24 cellular contexts compared by ENCODE assay signal in genomic region chr1:44592208-44593145, GRCh38.
DNase-seq lines count a peak whose midpoint lies in the region; ATAC-seq and TF ChIP-seq lines count a peak whose summit lies in the region.
"Had no signal": no experiment of that assay in that cellular context is flagged by ENCODE, and none has a peak within 500 bp of the region (broad histone marks: within the 10 kb centered on the region; RNA-seq: fewer than 3 reads in every experiment).

No MANE protein-coding gene starts in this region.

- H3K4me1 Mint-ChIP-seq in activated naive CD8-positive, alpha-beta T cell treated with anti-CD3 and anti-CD28 coated beads, Interleukin-2, amount 50 U/mL, for 24 hours = no peaks in the 10 kb centered on the region
- H3K4me1 Mint-ChIP-seq: activated naive CD8-positive, alpha-beta T cell treated with anti-CD3 and anti-CD28 coated beads for 36 hours; immature natural killer cell; nephron had no signal

- H3K36me3 ChIP-seq in HEK293 (ENCODE audit: control insufficient read depth in 2 of 2, insufficient read depth in 1 of 2, low read length in 2 of 2) = no peaks in the 10 kb centered on the region
- H3K36me3 ChIP-seq: right lobe of liver, vagina had no signal

- H3K9me3 ChIP-seq in HEK293 (ENCODE audit: control insufficient read depth, insufficient read depth, low read depth, low read length) = no peaks in the 10 kb centered on the region
- H3K9me3 ChIP-seq: right lobe of liver, vagina had no signal

- peaks cover 1% of the 10 kb centered on the region for H3K27me3 Mint-ChIP-seq in activated naive CD8-positive, alpha-beta T cell treated with anti-CD3 and anti-CD28 coated beads, Interleukin-2, amount 50 U/mL, for 24 hours

- POLR2A ChIA-PET in HEK293 (lab: Yijun Ruan, JAX) = no interaction called here

- DNase-seq in anterior cingulate cortex (lab: John Stamatoyannopoulos, UW) (peak in 55 of 58 donors; percentile 26 to 98 (median 84)), iPS-NIHi7 (ENCODE audit: extremely low spot score) (peak; percentile 56), posterior vena cava (ENCODE audit: low spot score) (peak; percentile 62), HuH-7 (ENCODE audit: low spot score) (no peak), NCI-H1694 treated with DMSO at 0.1 percent for 48 hours (lab: John Stamatoyannopoulos, UW) (no peak)
- DNase-seq in activated naive CD8-positive, alpha-beta T cell treated with anti-CD3 and anti-CD28 coated beads, Interleukin-2, amount 50 U/mL, for 24 hours = no peak
- DNase-seq: activated CD4-positive, CD25-positive, alpha-beta regulatory T cell; activated CD8-positive, alpha-beta T cell treated with anti-CD3 and anti-CD28 coated beads, Interleukin-2, amount 10 ng/mL, durations not matched to agents 7 days and 5 days; activated naive CD8-positive, alpha-beta T cell treated with anti-CD3 and anti-CD28 coated beads for 36 hours; activated T-cell treated with anti-CD3 and anti-CD28 coated beads, Interleukin-2, amount 50 U/mL, for 4 hours; GM23248; immature natural killer cell; KBM-7; NCI-H1092 treated with DMSO at 0.1 percent for 48 hours; NCI-H69; PC-3; right lobe of liver; stimulated activated CD4-positive, alpha-beta T cell treated with anti-CD3 and anti-CD28 coated beads, Interleukin-2, amount 100 ng/mL, for 24 hours had no signal

- no peaks in the 10 kb centered on the region for H3K9me3 Mint-ChIP-seq in activated naive CD8-positive, alpha-beta T cell treated with anti-CD3 and anti-CD28 coated beads, Interleukin-2, amount 50 U/mL, for 24 hours
- H3K9me3 Mint-ChIP-seq: activated naive CD8-positive, alpha-beta T cell treated with anti-CD3 and anti-CD28 coated beads for 36 hours; activated T-cell treated with anti-CD3 and anti-CD28 coated beads, Interleukin-2, amount 50 U/mL, for 4 hours; immature natural killer cell; nephron had no signal

- H3K4me3 Mint-ChIP-seq in activated naive CD8-positive, alpha-beta T cell treated with anti-CD3 and anti-CD28 coated beads, Interleukin-2, amount 50 U/mL, for 24 hours = no peak overlapping the region
- H3K4me3 Mint-ChIP-seq: activated CD8-positive, alpha-beta T cell treated with anti-CD3 and anti-CD28 coated beads, Interleukin-2, amount 10 ng/mL, durations not matched to agents 7 days and 5 days; activated naive CD8-positive, alpha-beta T cell treated with anti-CD3 and anti-CD28 coated beads for 36 hours; activated T-cell treated with anti-CD3 and anti-CD28 coated beads, Interleukin-2, amount 50 U/mL, for 4 hours; immature natural killer cell; nephron had no signal

- no peak overlapping the region for H3K27ac Mint-ChIP-seq in activated naive CD8-positive, alpha-beta T cell treated with anti-CD3 and anti-CD28 coated beads, Interleukin-2, amount 50 U/mL, for 24 hours
- H3K27ac Mint-ChIP-seq: activated CD8-positive, alpha-beta T cell treated with anti-CD3 and anti-CD28 coated beads, Interleukin-2, amount 10 ng/mL, durations not matched to agents 7 days and 5 days; activated naive CD8-positive, alpha-beta T cell treated with anti-CD3 and anti-CD28 coated beads for 36 hours; immature natural killer cell; nephron had no signal

- no peak for TF ChIP-seq CTCF in HEK293 (tag by site-specific recombination; IDR thresholded peaks at IDR 0.05)

- ATAC-seq in GM18519 (IDR thresholded peaks at IDR 0.05; ENCODE audit: low FRiP score, unreplicated experiment) = no peak
- ATAC-seq in activated naive CD8-positive, alpha-beta T cell treated with anti-CD3 and anti-CD28 coated beads, Interleukin-2, amount 50 U/mL, for 24 hours = no peak
- ATAC-seq: activated CD8-positive, alpha-beta T cell treated with anti-CD3 and anti-CD28 coated beads, Interleukin-2, amount 10 ng/mL, durations not matched to agents 7 days and 5 days; activated T-cell treated with anti-CD3 and anti-CD28 coated beads, Interleukin-2, amount 50 U/mL, for 4 hours; esophagus mucosa; PC-3; right lobe of liver had no signal

- intact Hi-C loops in posterior vena cava (cut with DNase I) = loop anchor here (5.0 to 10.0 kb wide), 3 partner anchors 218 to 1160 kb away; partner anchors contain the start of gene DMAP1 (in 1 of the 2)

- CTCF ChIA-PET in HEK293 (lab: Yijun Ruan, JAX) = interaction anchor here (0.5 to 4.8 kb wide), 7 partner anchors 16 to 552 kb away, joined by 3 to 90 read pairs (median 6); no protein-coding TSS in a partner anchor

- no peak overlapping the region for H3K27ac ChIP-seq in HEK293 (ENCODE audit: extremely low read depth, low read depth, low read length)
- H3K27ac ChIP-seq: GM23248, right lobe of liver, vagina had no signal

- no peak overlapping the region for H3K4me3 ChIP-seq in HEK293 (ENCODE audit: low read depth, low read length)
- H3K4me3 ChIP-seq: GM23248, lung, right lobe of liver, vagina had no signal

- H3K4me1 ChIP-seq in HEK293 (ENCODE audit: control insufficient read depth, insufficient read depth, low read length) = no peaks in the 10 kb centered on the region
- H3K4me1 ChIP-seq: vagina had no signal

- H3K36me3 Mint-ChIP-seq in activated naive CD8-positive, alpha-beta T cell treated with anti-CD3 and anti-CD28 coated beads, Interleukin-2, amount 50 U/mL, for 24 hours (ENCODE audit: low read depth) = no peaks in the 10 kb centered on the region
- H3K36me3 Mint-ChIP-seq: activated naive CD8-positive, alpha-beta T cell treated with anti-CD3 and anti-CD28 coated beads for 36 hours; immature natural killer cell had no signal

TF ChIP-seq in HEK293, 187 proteins besides CTCF, POLR2A, EP300 and RAD21:
- TF ChIP-seq ZNF658 (tag by site-specific recombination; IDR thresholded peaks at IDR 0.05) (no peak), EGR2 (tag by site-specific recombination; IDR thresholded peaks at IDR 0.05; ENCODE audit: low read depth) (0 out of 2 replicates have a peak, but pooled peaks have one; percentile 11)

Comparison
In these comparisons a context has a peak if more than half of its experiments do, and no peak if none do; other contexts are left out.
1. DNase-seq: peak in anterior cingulate cortex (55 of 58), iPS-NIHi7 (single experiment) and posterior vena cava (single experiment); none in HuH-7 (single experiment), NCI-H1694 treated with DMSO at 0.1 percent for 48 hours (single experiment) and activated naive CD8-positive, alpha-beta T cell treated with anti-CD3 and anti-CD28 coated beads, Interleukin-2, amount 50 U/mL, for 24 hours (single experiment).